Comparison of ENCODE assay signal across 1 cellular context in the genomic region with DNA sequence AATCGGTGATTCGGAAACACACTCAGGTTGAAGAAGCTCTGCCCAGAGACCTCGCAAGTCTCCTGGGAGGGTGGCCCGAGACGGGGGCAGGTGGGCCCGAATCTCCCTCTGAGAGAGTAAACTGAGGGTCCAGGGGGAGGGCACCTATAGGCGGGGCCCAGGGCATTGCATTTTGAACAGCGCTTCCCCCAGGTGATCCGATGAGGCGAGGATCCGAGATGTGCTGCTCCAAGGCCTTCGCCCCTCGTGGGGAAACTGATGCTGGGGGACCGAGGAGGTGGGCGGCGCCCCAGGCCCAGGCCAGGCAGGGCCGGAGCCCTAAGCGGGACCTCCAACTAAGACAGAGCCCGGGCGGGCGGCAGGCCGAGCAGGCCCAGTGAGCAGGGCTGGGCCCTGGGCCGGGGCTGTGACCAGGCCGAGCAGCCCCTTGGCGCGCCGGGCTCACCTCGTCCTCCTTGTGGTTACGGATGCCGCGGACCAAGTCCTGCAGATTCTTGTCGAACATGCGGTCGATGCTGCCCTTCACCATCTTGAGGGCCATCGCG.
TF ChIP-seq lines count a peak whose summit lies in the region.

No MANE protein-coding gene starts in this region.

TF ChIP-seq in GM12878, 131 proteins besides CTCF, POLR2A, EP300 and RAD21:
- TF ChIP-seq RUNX3 (IDR thresholded peaks at IDR 0.05; ENCODE audit: low read length) (0 out of 2 replicates have a peak, but pooled peaks have one; percentile 13), DPF2 (IDR thresholded peaks at IDR 0.05) (peak; percentile 48), POLR2AphosphoS5 (IDR thresholded peaks at IDR 0.05; ENCODE audit: low read length) (peak; percentile 64; the same call in 1 of the 2 replicates), MYC (IDR thresholded peaks at IDR 0.05; ENCODE audit: insufficient read depth, insufficient read length, insufficient replicate concordance, low read length, severe bottlenecking) (peak; percentile 33), CBX3 (IDR thresholded peaks at IDR 0.05; ENCODE audit: borderline replicate concordance, low read depth) (no peak), GABPA (IDR thresholded peaks at IDR 0.05; ENCODE audit: low read depth) (no peak), LARP7 (IDR thresholded peaks at IDR 0.05) (peak; percentile 92; the same call in 1 of the 2 replicates), CHD1 (IDR thresholded peaks at IDR 0.05; ENCODE audit: low read depth, low read length) (0 out of 2 replicates have a peak, but pooled peaks have one; percentile 55)
- TF ChIP-seq, protein P1, sequence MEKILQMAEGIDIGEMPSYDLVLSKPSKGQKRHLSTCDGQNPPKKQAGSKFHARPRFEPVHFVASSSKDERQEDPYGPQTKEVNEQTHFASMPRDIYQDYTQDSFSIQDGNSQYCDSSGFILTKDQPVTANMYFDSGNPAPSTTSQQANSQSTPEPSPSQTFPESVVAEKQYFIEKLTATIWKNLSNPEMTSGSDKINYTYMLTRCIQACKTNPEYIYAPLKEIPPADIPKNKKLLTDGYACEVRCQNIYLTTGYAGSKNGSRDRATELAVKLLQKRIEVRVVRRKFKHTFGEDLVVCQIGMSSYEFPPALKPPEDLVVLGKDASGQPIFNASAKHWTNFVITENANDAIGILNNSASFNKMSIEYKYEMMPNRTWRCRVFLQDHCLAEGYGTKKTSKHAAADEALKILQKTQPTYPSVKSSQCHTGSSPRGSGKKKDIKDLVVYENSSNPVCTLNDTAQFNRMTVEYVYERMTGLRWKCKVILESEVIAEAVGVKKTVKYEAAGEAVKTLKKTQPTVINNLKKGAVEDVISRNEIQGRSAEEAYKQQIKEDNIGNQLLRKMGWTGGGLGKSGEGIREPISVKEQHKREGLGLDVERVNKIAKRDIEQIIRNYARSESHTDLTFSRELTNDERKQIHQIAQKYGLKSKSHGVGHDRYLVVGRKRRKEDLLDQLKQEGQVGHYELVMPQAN (conservative IDR thresholded peaks at IDR 0.05), result 0 out of 2 replicates have a peak, but pooled peaks have one; percentile 72
